In genomic region chr5:72177538-72177937, GRCh38 we compare ENCODE assay signal across 20 cellular contexts.
A peak's percentile ranks its signal among the peaks of the same experiment; 100 is the strongest.
DNase-seq lines count a peak whose midpoint lies in the region; ATAC-seq and TF ChIP-seq lines count a peak whose summit lies in the region.
"Had no signal": no experiment of that assay in that cellular context is flagged by ENCODE, and none has a peak within 500 bp of the region (broad histone marks: within the 10 kb centered on the region; RNA-seq: fewer than 3 reads in every experiment).

No MANE protein-coding gene starts in this region.

- H3K4me3 ChIP-seq in SK-N-SH (ENCODE audit: low read depth in 2 of 2, low read length in 1 of 2) (no peak overlapping the region), OCI-LY3 (ENCODE audit: low read length) (peak overlapping the region; percentile 1; the same call in 1 of the 2 replicates)
- H3K4me3 ChIP-seq: prostate gland, spleen had no signal

- POLR2A ChIA-PET in SK-N-SH (lab: Yijun Ruan, JAX): no interaction called here

- H3K27me3 ChIP-seq in SK-N-SH (ENCODE audit: insufficient read depth) (no peaks in the 10 kb centered on the region), OCI-LY3 (ENCODE audit: low read depth, low read length) (peaks cover 41% of the 10 kb centered on the region)

- no peak for TF ChIP-seq CTCF in SK-N-SH (IDR thresholded peaks at IDR 0.05)
- TF ChIP-seq CTCF in OCI-LY3 (IDR thresholded peaks at IDR 0.05; ENCODE audit: low read depth, low read length): no peak

- H3F3A ChIP-seq in SK-N-SH (replicated peaks; ENCODE audit: insufficient read depth): peaks cover 75% of the 10 kb centered on the region

- no peak for TF ChIP-seq EP300 in SK-N-SH (IDR thresholded peaks at IDR 0.05; ENCODE audit: borderline replicate concordance in 1 of 2, low read depth in 1 of 2, low read length in 1 of 2)

- H3K4me1 ChIP-seq in SK-N-SH (ENCODE audit: control insufficient read depth in 1 of 2, insufficient read depth in 2 of 2, low read depth in 1 of 2, low read length in 1 of 2) (peaks cover 32 to 33% of the 10 kb centered on the region in 2 experiments), OCI-LY3 (ENCODE audit: low read length) (peaks cover 17% of the 10 kb centered on the region)
- H3K4me1 ChIP-seq: prostate gland, spleen had no signal

- H2AFZ ChIP-seq in SK-N-SH (ENCODE audit: low read depth) (no peak overlapping the region), OCI-LY3 (ENCODE audit: low read depth, low read length) (no peak overlapping the region; the same call in 1 of the 2 replicates)

- H3K9ac ChIP-seq in SK-N-SH (no peak overlapping the region), OCI-LY3 (ENCODE audit: low read length) (no peak overlapping the region)

- no peaks in the 10 kb centered on the region for H3K9me2 ChIP-seq in SK-N-SH

- 98% methylated on average over 3 of the region's 3 CpGs for WGBS in SK-N-SH (ENCODE audit: low lambda C conversion rate)

- H3K4me2 ChIP-seq in SK-N-SH (no peak overlapping the region), OCI-LY3 (ENCODE audit: low read length) (peak overlapping the region; percentile 51)

- H3K9me3 ChIP-seq in SK-N-SH (no peaks in the 10 kb centered on the region), OCI-LY3 (ENCODE audit: insufficient read depth, low read length) (no peaks in the 10 kb centered on the region)
- H3K9me3 ChIP-seq: prostate gland, spleen had no signal

- H4K20me1 ChIP-seq in SK-N-SH (ENCODE audit: insufficient read depth) (peaks cover 75% of the 10 kb centered on the region), OCI-LY3 (ENCODE audit: insufficient read depth, low read length) (no peaks in the 10 kb centered on the region)

- no peak for TF ChIP-seq RAD21 in SK-N-SH (IDR thresholded peaks at IDR 0.05; ENCODE audit: low read length)

- peaks cover 52 to 53% of the 10 kb centered on the region in 2 experiments for H3K36me3 ChIP-seq in SK-N-SH (replicated peaks in 1 of 2; ENCODE audit: control insufficient read depth in 1 of 2, insufficient read depth in 2 of 2, low read length in 1 of 2)
- no peaks in the 10 kb centered on the region for H3K36me3 ChIP-seq in OCI-LY3 (replicated peaks; ENCODE audit: low read depth, low read length)
- H3K36me3 ChIP-seq: prostate gland, spleen had no signal

- H3K27ac ChIP-seq in SK-N-SH (ENCODE audit: low read depth in 2 of 2, low read length in 1 of 2) (peak overlapping the region; percentile 40 to 99; a peak in 3 of 4 replicates), OCI-LY3 (ENCODE audit: low read length) (no peak overlapping the region)
- H3K27ac ChIP-seq: 22Rv1, C4-2B, prostate gland, spleen had no signal

- H3K79me2 ChIP-seq in SK-N-SH (ENCODE audit: insufficient read depth): peaks cover 98% of the 10 kb centered on the region
- no peaks in the 10 kb centered on the region for H3K79me2 ChIP-seq in OCI-LY3 (ENCODE audit: low read length)

- DNase-seq in SK-N-SH: no peak
- no peak for DNase-seq in NCI-H1417 treated with DMSO at 0.1 percent for 48 hours (lab: John Stamatoyannopoulos, UW)
- DNase-seq in dedifferentiated amniotic fluid mesenchymal stem cell (ENCODE audit: extremely low spot score): no peak
- no peak for DNase-seq in anterior cingulate cortex (lab: John Stamatoyannopoulos, UW)
- DNase-seq in NCI-H2029 (lab: John Stamatoyannopoulos, UW): no peak
- DNase-seq: activated naive CD8-positive, alpha-beta T cell treated with anti-CD3 and anti-CD28 coated beads, Interleukin-2, amount 10 ng/mL, durations not matched to agents 7 days and 5 days; activated T-cell treated with anti-CD3 and anti-CD28 coated beads, Interleukin-2, amount 50 U/mL, for 1 hour; caudate nucleus; DMS79 treated with DMSO at 0.1 percent for 48 hours; foreskin fibroblast; Karpas-422; NCI-H146; NCI-H446 treated with DMSO at 0.1 percent for 48 hours; spleen had no signal

- no peak for ATAC-seq in SK-N-SH treated with all-trans-retinoic acid at 6 μM for 48 hours
- ATAC-seq in HG02759 (IDR thresholded peaks at IDR 0.05; ENCODE audit: unreplicated experiment): peak; percentile 70

- CTCF ChIA-PET in SK-N-SH (lab: Yijun Ruan, JAX): interaction anchor here (1.4 kb wide), 1 partner anchor 49 kb away, joined by 3 read pairs; no protein-coding TSS in a partner anchor

TF ChIP-seq in SK-N-SH, 30 proteins besides CTCF, POLR2A, EP300 and RAD21 (continues in another document):
- TF ChIP-seq FOSL2 (IDR thresholded peaks at IDR 0.05; ENCODE audit: borderline replicate concordance, low read depth) (no peak), MAX (IDR thresholded peaks at IDR 0.05; ENCODE audit: low read depth) (no peak), REST (IDR thresholded peaks at IDR 0.05; ENCODE audit: low read depth, low read length) (no peak), IRF3 (IDR thresholded peaks at IDR 0.05; ENCODE audit: low read depth, low read length) (no peak)

TF ChIP-seq in SK-N-SH treated with all-trans-retinoic acid at 6 μM for 48 hours, 23 proteins besides CTCF, POLR2A, EP300 and RAD21:
- no peak for TF ChIP-seq ZFP30 (CRISPR knock-in tag; IDR thresholded peaks at IDR 0.05)
- no peak for TF ChIP-seq ZFP3 (CRISPR knock-in tag; IDR thresholded peaks at IDR 0.05)
- no peak for TF ChIP-seq ARNTL (CRISPR knock-in tag; IDR thresholded peaks at IDR 0.05; ENCODE audit: borderline replicate concordance, low read depth)
- no peak for TF ChIP-seq RARB (CRISPR knock-in tag; IDR thresholded peaks at IDR 0.05)
- no peak for TF ChIP-seq ZNF565 (CRISPR knock-in tag; conservative IDR thresholded peaks at IDR 0.05; ENCODE audit: low read depth)
- TF ChIP-seq ZC3H10 (CRISPR knock-in tag; IDR thresholded peaks at IDR 0.05): no peak
- no peak for TF ChIP-seq ZNF8 (CRISPR knock-in tag; IDR thresholded peaks at IDR 0.05)
- TF ChIP-seq GLIS3 (CRISPR knock-in tag; IDR thresholded peaks at IDR 0.05): no peak
- TF ChIP-seq PPARA (CRISPR knock-in tag; IDR thresholded peaks at IDR 0.05; ENCODE audit: borderline replicate concordance): no peak
- TF ChIP-seq, protein P1, sequence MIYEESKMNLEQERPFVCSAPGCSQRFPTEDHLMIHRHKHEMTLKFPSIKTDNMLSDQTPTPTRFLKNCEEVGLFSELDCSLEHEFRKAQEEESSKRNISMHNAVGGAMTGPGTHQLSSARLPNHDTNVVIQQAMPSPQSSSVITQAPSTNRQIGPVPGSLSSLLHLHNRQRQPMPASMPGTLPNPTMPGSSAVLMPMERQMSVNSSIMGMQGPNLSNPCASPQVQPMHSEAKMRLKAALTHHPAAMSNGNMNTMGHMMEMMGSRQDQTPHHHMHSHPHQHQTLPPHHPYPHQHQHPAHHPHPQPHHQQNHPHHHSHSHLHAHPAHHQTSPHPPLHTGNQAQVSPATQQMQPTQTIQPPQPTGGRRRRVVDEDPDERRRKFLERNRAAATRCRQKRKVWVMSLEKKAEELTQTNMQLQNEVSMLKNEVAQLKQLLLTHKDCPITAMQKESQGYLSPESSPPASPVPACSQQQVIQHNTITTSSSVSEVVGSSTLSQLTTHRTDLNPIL (CRISPR knock-in tag; IDR thresholded peaks at IDR 0.05; ENCODE audit: low read depth): no peak
- TF ChIP-seq, protein P2, sequence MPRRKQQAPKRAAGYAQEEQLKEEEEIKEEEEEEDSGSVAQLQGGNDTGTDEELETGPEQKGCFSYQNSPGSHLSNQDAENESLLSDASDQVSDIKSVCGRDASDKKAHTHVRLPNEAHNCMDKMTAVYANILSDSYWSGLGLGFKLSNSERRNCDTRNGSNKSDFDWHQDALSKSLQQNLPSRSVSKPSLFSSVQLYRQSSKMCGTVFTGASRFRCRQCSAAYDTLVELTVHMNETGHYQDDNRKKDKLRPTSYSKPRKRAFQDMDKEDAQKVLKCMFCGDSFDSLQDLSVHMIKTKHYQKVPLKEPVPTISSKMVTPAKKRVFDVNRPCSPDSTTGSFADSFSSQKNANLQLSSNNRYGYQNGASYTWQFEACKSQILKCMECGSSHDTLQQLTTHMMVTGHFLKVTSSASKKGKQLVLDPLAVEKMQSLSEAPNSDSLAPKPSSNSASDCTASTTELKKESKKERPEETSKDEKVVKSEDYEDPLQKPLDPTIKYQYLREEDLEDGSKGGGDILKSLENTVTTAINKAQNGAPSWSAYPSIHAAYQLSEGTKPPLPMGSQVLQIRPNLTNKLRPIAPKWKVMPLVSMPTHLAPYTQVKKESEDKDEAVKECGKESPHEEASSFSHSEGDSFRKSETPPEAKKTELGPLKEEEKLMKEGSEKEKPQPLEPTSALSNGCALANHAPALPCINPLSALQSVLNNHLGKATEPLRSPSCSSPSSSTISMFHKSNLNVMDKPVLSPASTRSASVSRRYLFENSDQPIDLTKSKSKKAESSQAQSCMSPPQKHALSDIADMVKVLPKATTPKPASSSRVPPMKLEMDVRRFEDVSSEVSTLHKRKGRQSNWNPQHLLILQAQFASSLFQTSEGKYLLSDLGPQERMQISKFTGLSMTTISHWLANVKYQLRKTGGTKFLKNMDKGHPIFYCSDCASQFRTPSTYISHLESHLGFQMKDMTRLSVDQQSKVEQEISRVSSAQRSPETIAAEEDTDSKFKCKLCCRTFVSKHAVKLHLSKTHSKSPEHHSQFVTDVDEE (CRISPR knock-in tag; IDR thresholded peaks at IDR 0.05): no peak
- TF ChIP-seq ESRRG (CRISPR knock-in tag; IDR thresholded peaks at IDR 0.05): no peak
- no peak for TF ChIP-seq ISL1 (CRISPR knock-in tag; IDR thresholded peaks at IDR 0.05)
- no peak for TF ChIP-seq TCF4 (CRISPR knock-in tag; IDR thresholded peaks at IDR 0.05; ENCODE audit: borderline replicate concordance)
TF ChIP-seq in SK-N-SH treated with all-trans-retinoic acid at 6 μM for 48 hours: peak in this region for 0.
